ENCODE assay signal across 14 cellular contexts in genomic region chr6:35402136-35402855, GRCh38. TPM values are rescaled to one million over a fixed set of nuclear protein-coding genes. Genes with fewer than 3 reads are reported as not detected.
DNase-seq lines count a peak whose midpoint lies in the region; ATAC-seq and TF ChIP-seq lines count a peak whose summit lies in the region.
"Had no signal": no experiment of that assay in that cellular context is flagged by ENCODE, and none has a peak within 500 bp of the region (broad histone marks: within the 10 kb centered on the region; RNA-seq: fewer than 3 reads in every experiment).

No MANE protein-coding gene starts in this region.

- no peak overlapping the region for H3K4me3 ChIP-seq in CD8-positive, alpha-beta memory T cell (ENCODE audit: low read length)
- H3K4me3 ChIP-seq in naive thymus-derived CD4-positive, alpha-beta T cell (ENCODE audit: low read length), result no peak overlapping the region
- no peak overlapping the region for H3K4me3 ChIP-seq in prostate gland
- H3K4me3 ChIP-seq: GM23248 had no signal

- CTCF ChIA-PET in CD8-positive, alpha-beta memory T cell (lab: Charles Lee), result no interaction called here
- CTCF ChIA-PET in activated CD4-positive, alpha-beta memory T cell treated with anti-CD3 and anti-CD28 coated beads, Interleukin-2, amount 10 ng/mL, durations not matched to agents 7 days and 5 days (lab: Charles Lee), result interaction anchor here (1.0 to 1.5 kb wide), 3 partner anchors 17 to 61 kb away, joined by 4 to 6 read pairs (median 5); no protein-coding TSS in a partner anchor
- CTCF ChIA-PET in naive thymus-derived CD4-positive, alpha-beta T cell (lab: Charles Lee), result no interaction called here

- H3K36me3 ChIP-seq in CD8-positive, alpha-beta memory T cell (ENCODE audit: insufficient read depth, low read length), result no peaks in the 10 kb centered on the region
- H3K36me3 ChIP-seq in naive thymus-derived CD4-positive, alpha-beta T cell (ENCODE audit: control insufficient read depth in 2 of 3, insufficient read depth in 3 of 3, low read length in 3 of 3), result peaks cover 0 to under 1% (median 0%) of the 10 kb centered on the region in 3 experiments
- no peaks in the 10 kb centered on the region for H3K36me3 ChIP-seq in prostate gland

- H3K9me3 ChIP-seq in CD8-positive, alpha-beta memory T cell (ENCODE audit: low read length), result no peaks in the 10 kb centered on the region
- no peaks in the 10 kb centered on the region for H3K9me3 ChIP-seq in naive thymus-derived CD4-positive, alpha-beta T cell (ENCODE audit: control insufficient read depth in 2 of 3, low read length in 3 of 3)
- H3K9me3 ChIP-seq in prostate gland, result no peaks in the 10 kb centered on the region

- POLR2A ChIA-PET in CD8-positive, alpha-beta memory T cell (lab: Charles Lee), result no interaction called here
- POLR2A ChIA-PET in activated CD4-positive, alpha-beta memory T cell treated with anti-CD3 and anti-CD28 coated beads, Interleukin-2, amount 10 ng/mL, durations not matched to agents 7 days and 5 days (lab: Charles Lee), result no interaction called here
- POLR2A ChIA-PET in naive thymus-derived CD4-positive, alpha-beta T cell (lab: Charles Lee), result no interaction called here

- peaks cover 0 to 15% (median 9%) of the 10 kb centered on the region in 3 donors for H3K36me3 Mint-ChIP-seq in CD8-positive, alpha-beta memory T cell
- peaks cover 5% of the 10 kb centered on the region for H3K36me3 Mint-ChIP-seq in activated CD4-positive, alpha-beta memory T cell treated with anti-CD3 and anti-CD28 coated beads, Interleukin-2, amount 10 ng/mL, durations not matched to agents 7 days and 5 days (ENCODE audit: low read depth)
- H3K36me3 Mint-ChIP-seq in naive thymus-derived CD4-positive, alpha-beta T cell, result peaks cover 0 to 7% (median 0%) of the 10 kb centered on the region in 5 donors

- H3K27me3 ChIP-seq in CD8-positive, alpha-beta memory T cell (ENCODE audit: insufficient read depth, low read length, poor library complexity, severe bottlenecking), result no peaks in the 10 kb centered on the region
- no peaks in the 10 kb centered on the region for H3K27me3 ChIP-seq in naive thymus-derived CD4-positive, alpha-beta T cell (ENCODE audit: control insufficient read depth in 2 of 2, insufficient read depth in 2 of 2, low read length in 2 of 2)
- H3K27me3 ChIP-seq in prostate gland (replicated peaks; ENCODE audit: insufficient read depth), result no peaks in the 10 kb centered on the region

- no peaks in the 10 kb centered on the region for H3K9me3 Mint-ChIP-seq in CD8-positive, alpha-beta memory T cell
- H3K9me3 Mint-ChIP-seq in activated CD4-positive, alpha-beta memory T cell treated with anti-CD3 and anti-CD28 coated beads, Interleukin-2, amount 10 ng/mL, durations not matched to agents 7 days and 5 days, result no peaks in the 10 kb centered on the region
- H3K9me3 Mint-ChIP-seq in naive thymus-derived CD4-positive, alpha-beta T cell, result no peaks in the 10 kb centered on the region

- 77% methylated on average over 8 of the region's 8 CpGs for WGBS in prostate gland

- no peak for DNase-seq in CD8-positive, alpha-beta memory T cell
- DNase-seq in activated CD4-positive, alpha-beta memory T cell treated with anti-CD3 and anti-CD28 coated beads, Interleukin-2, amount 10 ng/mL, durations not matched to agents 7 days and 5 days, result no peak
- no peak for DNase-seq in naive thymus-derived CD4-positive, alpha-beta T cell
- DNase-seq in COR-L47 (lab: John Stamatoyannopoulos, UW) (no peak), SK-N-DZ (ENCODE audit: low spot score) (no peak), prostate gland (ENCODE audit: low spot score) (no peak), cerebellum (ENCODE audit: low spot score) (no peak)
- DNase-seq: activated effector memory CD4-positive, alpha-beta T cell treated with Interleukin-2 at 50 U/mL for 16 hours; GM23248; head of caudate nucleus; NCI-H1436 treated with DMSO at 0.1 percent for 48 hours; stimulated activated naive CD4-positive, alpha-beta T cell treated with Interleukin-2 at 50 U/mL for 16 hours had no signal

- ATAC-seq in GM21447 (IDR thresholded peaks at IDR 0.05; ENCODE audit: unreplicated experiment), result peak; percentile 66
- no peak for ATAC-seq in naive thymus-derived CD4-positive, alpha-beta T cell

- H3K27ac ChIP-seq in CD8-positive, alpha-beta memory T cell (ENCODE audit: low read depth, low read length), result no peak overlapping the region
- H3K27ac ChIP-seq in naive thymus-derived CD4-positive, alpha-beta T cell (ENCODE audit: low read depth, low read length), result no peak overlapping the region
- H3K27ac ChIP-seq in prostate gland, result no peak overlapping the region
- H3K27ac ChIP-seq: GM23248 had no signal

- no peaks in the 10 kb centered on the region for H3K27me3 Mint-ChIP-seq in CD8-positive, alpha-beta memory T cell
- H3K27me3 Mint-ChIP-seq in activated CD4-positive, alpha-beta memory T cell treated with anti-CD3 and anti-CD28 coated beads, Interleukin-2, amount 10 ng/mL, durations not matched to agents 7 days and 5 days, result no peaks in the 10 kb centered on the region
- H3K27me3 Mint-ChIP-seq in naive thymus-derived CD4-positive, alpha-beta T cell, result no peaks in the 10 kb centered on the region
- H3K27me3 Mint-ChIP-seq: B cell had no signal

- no peak for TF ChIP-seq CTCF in prostate gland (IDR thresholded peaks at IDR 0.05)

- peaks cover 24 to 41% (median 31%) of the 10 kb centered on the region in 3 donors for H3K4me1 Mint-ChIP-seq in CD8-positive, alpha-beta memory T cell
- H3K4me1 Mint-ChIP-seq in activated CD4-positive, alpha-beta memory T cell treated with anti-CD3 and anti-CD28 coated beads, Interleukin-2, amount 10 ng/mL, durations not matched to agents 7 days and 5 days, result peaks cover 17% of the 10 kb centered on the region
- H3K4me1 Mint-ChIP-seq in naive thymus-derived CD4-positive, alpha-beta T cell, result peaks cover 10 to 35% (median 29%) of the 10 kb centered on the region in 7 donors

- H3K4me1 ChIP-seq in CD8-positive, alpha-beta memory T cell (ENCODE audit: insufficient read depth, low read length), result no peaks in the 10 kb centered on the region
- no peaks in the 10 kb centered on the region for H3K4me1 ChIP-seq in naive thymus-derived CD4-positive, alpha-beta T cell (ENCODE audit: control insufficient read depth in 2 of 2, insufficient read depth in 2 of 2, low read length in 2 of 2)
- H3K4me1 ChIP-seq in prostate gland (replicated peaks), result no peaks in the 10 kb centered on the region

- no peak for TF ChIP-seq POLR2A in prostate gland (IDR thresholded peaks at IDR 0.05)

- H3K27ac Mint-ChIP-seq in CD8-positive, alpha-beta memory T cell, result peak overlapping the region; percentile 16 to 93 (median 54)
- H3K27ac Mint-ChIP-seq in activated CD4-positive, alpha-beta memory T cell treated with anti-CD3 and anti-CD28 coated beads, Interleukin-2, amount 10 ng/mL, durations not matched to agents 7 days and 5 days, result peak overlapping the region; percentile 5
- peak overlapping the region in 6 of 9 donors; percentile 28 to 73 (median 56) for H3K27ac Mint-ChIP-seq in naive thymus-derived CD4-positive, alpha-beta T cell
- H3K27ac Mint-ChIP-seq: B cell had no signal

- intact Hi-C loops in naive thymus-derived CD4-positive, alpha-beta T cell (cut with micrococcal nuclease), result no loop called here
- intact Hi-C loops in prostate gland (cut with DNase I), result no loop called here

- no peak overlapping the region for H3K4me3 Mint-ChIP-seq in CD8-positive, alpha-beta memory T cell
- H3K4me3 Mint-ChIP-seq in activated CD4-positive, alpha-beta memory T cell treated with anti-CD3 and anti-CD28 coated beads, Interleukin-2, amount 10 ng/mL, durations not matched to agents 7 days and 5 days, result no peak overlapping the region
- H3K4me3 Mint-ChIP-seq in naive thymus-derived CD4-positive, alpha-beta T cell, result no peak overlapping the region
- H3K4me3 Mint-ChIP-seq: B cell had no signal

RNA-seq across cellular contexts. Expression of gene FANCE, which starts 49.8 kb away (rescaled TPM):
- 10 to 100 TPM; 23.6 to 27.5 TPM for total RNA-seq in CD8-positive, alpha-beta memory T cell
- 6.5 TPM for polyA plus RNA-seq in CD8-positive, alpha-beta memory T cell
- total RNA-seq in activated CD4-positive, alpha-beta memory T cell treated with anti-CD3 and anti-CD28 coated beads, Interleukin-2, amount 10 ng/mL, durations not matched to agents 7 days and 5 days, result 10 to 100 TPM; 10.3 to 10.4 TPM
- 10 to 100 TPM in 1 of 5 experiments, 1 to 10 TPM in 4; 3.1 to 12.0 (median 6.4) TPM for total RNA-seq in naive thymus-derived CD4-positive, alpha-beta T cell
- polyA plus RNA-seq in naive thymus-derived CD4-positive, alpha-beta T cell, result 1 to 10 TPM; 3.4 to 7.5 TPM
- 20.3 and 25.9 TPM in 2 replicates for polyA plus RNA-seq in SK-N-DZ (2014; cell fraction: cytosol; rRNA removed)
- polyA plus RNA-seq in SK-N-DZ (2014; cell fraction: nucleus; rRNA removed), result 16.8 TPM in 2 replicates
- 10 to 100 TPM in 1 of 2 donors, 1 to 10 TPM in 1; 7.5 to 14.0 TPM for total RNA-seq in prostate gland
- total RNA-seq in cerebellum, result 6.9 TPM

RNA-seq across cellular contexts. Expression of gene PPARD, which starts 59.9 kb away (rescaled TPM):
- total RNA-seq in CD8-positive, alpha-beta memory T cell, result 10 to 100 TPM; 14.8 to 16.2 TPM
- 7.7 TPM for polyA plus RNA-seq in CD8-positive, alpha-beta memory T cell
- total RNA-seq in activated CD4-positive, alpha-beta memory T cell treated with anti-CD3 and anti-CD28 coated beads, Interleukin-2, amount 10 ng/mL, durations not matched to agents 7 days and 5 days, result 10 to 100 TPM; 23.1 to 23.4 TPM
- total RNA-seq in naive thymus-derived CD4-positive, alpha-beta T cell, result 10 to 100 TPM; 29.3 to 47.1 (median 36.0) TPM
- polyA plus RNA-seq in naive thymus-derived CD4-positive, alpha-beta T cell, result 10 to 100 TPM in 1 of 2 donors, 1 to 10 TPM in 1; 7.3 to 20.2 TPM
- 7.7 and 9.4 TPM in 2 replicates for polyA plus RNA-seq in SK-N-DZ (2014; cell fraction: cytosol; rRNA removed)
- 7.1 and 11.0 TPM in 2 replicates for polyA plus RNA-seq in SK-N-DZ (2014; cell fraction: nucleus; rRNA removed)
- total RNA-seq in prostate gland (10 to 100 TPM; 21.2 to 24.1 TPM), cerebellum (5.5 TPM)

Comparison
In these comparisons a context has a peak if more than half of its experiments do, and no peak if none do; other contexts are left out.
1. H3K27ac Mint-ChIP-seq: peak in every context shown above with its lines; median percentile 56 in naive thymus-derived CD4-positive, alpha-beta T cell; 54 in CD8-positive, alpha-beta memory T cell; 5 in activated CD4-positive, alpha-beta memory T cell treated with anti-CD3 and anti-CD28 coated beads, Interleukin-2, amount 10 ng/mL, durations not matched to agents 7 days and 5 days.